ENCODE assay signal across 1 cellular context in the genomic region with DNA sequence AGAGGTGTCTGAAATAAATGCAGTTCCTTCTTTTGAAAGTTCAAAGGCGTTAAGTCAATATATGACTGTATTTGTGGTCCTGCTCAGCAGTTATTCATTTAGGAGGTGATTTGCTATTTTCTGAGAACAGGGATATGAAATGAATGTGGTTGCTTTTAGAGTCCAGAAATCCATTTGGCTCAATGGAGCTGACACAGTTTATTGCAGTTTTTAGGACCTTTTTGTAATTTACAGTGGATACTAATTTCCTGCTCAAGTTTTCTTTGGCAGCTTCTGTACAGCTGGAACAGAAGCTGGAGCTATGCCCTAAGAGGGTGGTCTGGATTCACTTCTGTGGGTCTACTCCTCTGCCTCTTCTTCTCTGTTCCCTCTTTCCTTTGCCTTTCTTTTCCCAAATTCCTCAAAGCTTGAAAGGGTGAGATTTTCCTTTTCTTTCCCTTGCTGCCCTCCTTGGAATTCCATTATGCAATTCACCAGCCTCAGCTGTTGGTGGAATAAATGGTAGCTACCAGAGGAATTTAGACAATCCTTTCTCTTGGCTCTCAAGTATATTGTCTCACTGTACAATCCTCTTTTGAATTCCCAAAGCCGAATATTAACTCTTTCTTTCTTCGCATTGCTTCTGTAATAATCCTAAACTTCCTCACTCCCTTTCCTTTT.
TF ChIP-seq lines count a peak whose summit lies in the region.

No MANE protein-coding gene starts in this region.

TF ChIP-seq in GM23338, 12 proteins besides CTCF, POLR2A, EP300 and RAD21 (continued from another document):
- TF ChIP-seq CREB1 (CRISPR knock-in tag; IDR thresholded peaks at IDR 0.05; ENCODE audit: low read depth) (no peak), EZH2 (IDR thresholded peaks at IDR 0.05; ENCODE audit: low read depth, unreplicated experiment) (no peak)
- TF ChIP-seq, protein P1, sequence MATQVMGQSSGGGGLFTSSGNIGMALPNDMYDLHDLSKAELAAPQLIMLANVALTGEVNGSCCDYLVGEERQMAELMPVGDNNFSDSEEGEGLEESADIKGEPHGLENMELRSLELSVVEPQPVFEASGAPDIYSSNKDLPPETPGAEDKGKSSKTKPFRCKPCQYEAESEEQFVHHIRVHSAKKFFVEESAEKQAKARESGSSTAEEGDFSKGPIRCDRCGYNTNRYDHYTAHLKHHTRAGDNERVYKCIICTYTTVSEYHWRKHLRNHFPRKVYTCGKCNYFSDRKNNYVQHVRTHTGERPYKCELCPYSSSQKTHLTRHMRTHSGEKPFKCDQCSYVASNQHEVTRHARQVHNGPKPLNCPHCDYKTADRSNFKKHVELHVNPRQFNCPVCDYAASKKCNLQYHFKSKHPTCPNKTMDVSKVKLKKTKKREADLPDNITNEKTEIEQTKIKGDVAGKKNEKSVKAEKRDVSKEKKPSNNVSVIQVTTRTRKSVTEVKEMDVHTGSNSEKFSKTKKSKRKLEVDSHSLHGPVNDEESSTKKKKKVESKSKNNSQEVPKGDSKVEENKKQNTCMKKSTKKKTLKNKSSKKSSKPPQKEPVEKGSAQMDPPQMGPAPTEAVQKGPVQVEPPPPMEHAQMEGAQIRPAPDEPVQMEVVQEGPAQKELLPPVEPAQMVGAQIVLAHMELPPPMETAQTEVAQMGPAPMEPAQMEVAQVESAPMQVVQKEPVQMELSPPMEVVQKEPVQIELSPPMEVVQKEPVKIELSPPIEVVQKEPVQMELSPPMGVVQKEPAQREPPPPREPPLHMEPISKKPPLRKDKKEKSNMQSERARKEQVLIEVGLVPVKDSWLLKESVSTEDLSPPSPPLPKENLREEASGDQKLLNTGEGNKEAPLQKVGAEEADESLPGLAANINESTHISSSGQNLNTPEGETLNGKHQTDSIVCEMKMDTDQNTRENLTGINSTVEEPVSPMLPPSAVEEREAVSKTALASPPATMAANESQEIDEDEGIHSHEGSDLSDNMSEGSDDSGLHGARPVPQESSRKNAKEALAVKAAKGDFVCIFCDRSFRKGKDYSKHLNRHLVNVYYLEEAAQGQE (IDR thresholded peaks at IDR 0.05; ENCODE audit: unreplicated experiment): no peak
- TF ChIP-seq, protein P2, sequence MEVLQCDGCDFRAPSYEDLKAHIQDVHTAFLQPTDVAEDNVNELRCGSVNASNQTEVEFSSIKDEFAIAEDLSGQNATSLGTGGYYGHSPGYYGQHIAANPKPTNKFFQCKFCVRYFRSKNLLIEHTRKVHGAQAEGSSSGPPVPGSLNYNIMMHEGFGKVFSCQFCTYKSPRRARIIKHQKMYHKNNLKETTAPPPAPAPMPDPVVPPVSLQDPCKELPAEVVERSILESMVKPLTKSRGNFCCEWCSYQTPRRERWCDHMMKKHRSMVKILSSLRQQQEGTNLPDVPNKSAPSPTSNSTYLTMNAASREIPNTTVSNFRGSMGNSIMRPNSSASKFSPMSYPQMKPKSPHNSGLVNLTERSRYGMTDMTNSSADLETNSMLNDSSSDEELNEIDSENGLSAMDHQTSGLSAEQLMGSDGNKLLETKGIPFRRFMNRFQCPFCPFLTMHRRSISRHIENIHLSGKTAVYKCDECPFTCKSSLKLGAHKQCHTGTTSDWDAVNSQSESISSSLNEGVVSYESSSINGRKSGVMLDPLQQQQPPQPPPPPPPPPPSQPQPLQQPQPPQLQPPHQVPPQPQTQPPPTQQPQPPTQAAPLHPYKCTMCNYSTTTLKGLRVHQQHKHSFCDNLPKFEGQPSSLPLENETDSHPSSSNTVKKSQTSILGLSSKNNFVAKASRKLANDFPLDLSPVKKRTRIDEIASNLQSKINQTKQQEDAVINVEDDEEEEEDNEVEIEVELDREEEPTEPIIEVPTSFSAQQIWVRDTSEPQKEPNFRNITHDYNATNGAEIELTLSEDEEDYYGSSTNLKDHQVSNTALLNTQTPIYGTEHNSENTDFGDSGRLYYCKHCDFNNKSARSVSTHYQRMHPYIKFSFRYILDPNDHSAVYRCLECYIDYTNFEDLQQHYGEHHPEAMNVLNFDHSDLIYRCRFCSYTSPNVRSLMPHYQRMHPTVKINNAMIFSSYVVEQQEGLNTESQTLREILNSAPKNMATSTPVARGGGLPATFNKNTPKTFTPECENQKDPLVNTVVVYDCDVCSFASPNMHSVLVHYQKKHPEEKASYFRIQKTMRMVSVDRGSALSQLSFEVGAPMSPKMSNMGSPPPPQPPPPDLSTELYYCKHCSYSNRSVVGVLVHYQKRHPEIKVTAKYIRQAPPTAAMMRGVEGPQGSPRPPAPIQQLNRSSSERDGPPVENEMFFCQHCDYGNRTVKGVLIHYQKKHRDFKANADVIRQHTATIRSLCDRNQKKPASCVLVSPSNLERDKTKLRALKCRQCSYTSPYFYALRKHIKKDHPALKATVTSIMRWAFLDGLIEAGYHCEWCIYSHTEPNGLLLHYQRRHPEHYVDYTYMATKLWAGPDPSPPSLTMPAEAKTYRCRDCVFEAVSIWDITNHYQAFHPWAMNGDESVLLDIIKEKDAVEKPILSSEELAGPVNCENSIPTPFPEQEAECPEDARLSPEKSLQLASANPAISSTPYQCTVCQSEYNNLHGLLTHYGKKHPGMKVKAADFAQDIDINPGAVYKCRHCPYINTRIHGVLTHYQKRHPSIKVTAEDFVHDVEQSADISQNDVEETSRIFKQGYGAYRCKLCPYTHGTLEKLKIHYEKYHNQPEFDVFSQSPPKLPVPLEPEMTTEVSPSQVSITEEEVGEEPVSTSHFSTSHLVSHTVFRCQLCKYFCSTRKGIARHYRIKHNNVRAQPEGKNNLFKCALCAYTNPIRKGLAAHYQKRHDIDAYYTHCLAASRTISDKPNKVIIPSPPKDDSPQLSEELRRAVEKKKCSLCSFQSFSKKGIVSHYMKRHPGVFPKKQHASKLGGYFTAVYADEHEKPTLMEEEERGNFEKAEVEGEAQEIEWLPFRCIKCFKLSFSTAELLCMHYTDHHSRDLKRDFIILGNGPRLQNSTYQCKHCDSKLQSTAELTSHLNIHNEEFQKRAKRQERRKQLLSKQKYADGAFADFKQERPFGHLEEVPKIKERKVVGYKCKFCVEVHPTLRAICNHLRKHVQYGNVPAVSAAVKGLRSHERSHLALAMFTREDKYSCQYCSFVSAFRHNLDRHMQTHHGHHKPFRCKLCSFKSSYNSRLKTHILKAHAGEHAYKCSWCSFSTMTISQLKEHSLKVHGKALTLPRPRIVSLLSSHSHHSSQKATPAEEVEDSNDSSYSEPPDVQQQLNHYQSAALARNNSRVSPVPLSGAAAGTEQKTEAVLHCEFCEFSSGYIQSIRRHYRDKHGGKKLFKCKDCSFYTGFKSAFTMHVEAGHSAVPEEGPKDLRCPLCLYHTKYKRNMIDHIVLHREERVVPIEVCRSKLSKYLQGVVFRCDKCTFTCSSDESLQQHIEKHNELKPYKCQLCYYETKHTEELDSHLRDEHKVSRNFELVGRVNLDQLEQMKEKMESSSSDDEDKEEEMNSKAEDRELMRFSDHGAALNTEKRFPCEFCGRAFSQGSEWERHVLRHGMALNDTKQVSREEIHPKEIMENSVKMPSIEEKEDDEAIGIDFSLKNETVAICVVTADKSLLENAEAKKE (CRISPR knock-in tag; IDR thresholded peaks at IDR 0.05): no peak
